ENCODE assay signal across 27 cellular contexts in genomic region chr19:27752530-27753184, GRCh38.
A peak's percentile ranks its signal among the peaks of the same experiment; 100 is the strongest.
DNase-seq lines count a peak whose midpoint lies in the region; ATAC-seq and TF ChIP-seq lines count a peak whose summit lies in the region.
"Had no signal": no experiment of that assay in that cellular context is flagged by ENCODE, and none has a peak within 500 bp of the region (broad histone marks: within the 10 kb centered on the region; RNA-seq: fewer than 3 reads in every experiment).

No MANE protein-coding gene starts in this region.

- no peaks in the 10 kb centered on the region for H3K9me3 ChIP-seq in ovary
- H3K9me3 ChIP-seq: BE2C had no signal

- H3K4me1 ChIP-seq in ovary (ENCODE audit: insufficient read depth), result no peaks in the 10 kb centered on the region
- H3K4me1 ChIP-seq: BE2C, SJSA1 had no signal

- no peak for TF ChIP-seq POLR2A in ovary (IDR thresholded peaks at IDR 0.05)

- intact Hi-C loops in sciatic nerve (cut with DNase I), result no loop called here
- intact Hi-C loops in ovary (cut with DNase I), result no loop called here

- H3K27ac ChIP-seq in ovary, result no peak overlapping the region
- H3K27ac ChIP-seq: 22Rv1, HL-60, SJSA1 had no signal

- H3K27me3 ChIP-seq in ovary, result no peaks in the 10 kb centered on the region
- H3K27me3 ChIP-seq: BE2C, SJSA1 had no signal

- no peak for TF ChIP-seq EP300 in ovary (IDR thresholded peaks at IDR 0.05)

- no peak overlapping the region for H3K4me3 ChIP-seq in ovary
- H3K4me3 ChIP-seq: SJSA1 had no signal

- TF ChIP-seq CTCF in ovary (IDR thresholded peaks at IDR 0.05), result no peak

- WGBS in ovary, 3 donors, result 84 to 94% (median 91%) methylated on average over 6 of the region's 6 CpGs

- peak; percentile 28 for DNase-seq in activated effector memory CD4-positive, alpha-beta T cell treated with anti-CD3 and anti-CD28 coated beads, Interleukin-2, amount 50 U/mL, for 16 hours
- no peak for DNase-seq in activated effector memory CD4-positive, alpha-beta T cell treated with Interleukin-2 at 50 U/mL for 16 hours
- DNase-seq in kidney tubule cell (ENCODE audit: low spot score), result peak; percentile 44
- DNase-seq in sciatic nerve (ENCODE audit: low spot score), result peak; percentile 39
- DNase-seq in activated CD4-positive, alpha-beta T cell treated with anti-CD3 and anti-CD28 coated beads, Interleukin-2, amount 50 U/mL, for 4 hours, result no peak
- DNase-seq in activated T-cell treated with anti-CD3 and anti-CD28 coated beads for 4 hours, result no peak
- no peak for DNase-seq in AG08395 (ENCODE audit: low spot score)
- no peak for DNase-seq in ovary
- DNase-seq: BE2C; CD8-positive, alpha-beta memory T cell; DMS 273 treated with DMSO at 0.1 percent for 48 hours; DMS79; EL; GF-D8; HCEC 1CT; NCI-H1048; NCI-H1417 treated with DMSO at 0.1 percent for 48 hours; NCI-H1694 treated with DMSO at 0.1 percent for 48 hours; NCI-H2081 treated with DMSO at 0.1 percent for 48 hours; NCI-H2171; NCI-H524; NCI-H774; PC-3 had no signal

- no peaks in the 10 kb centered on the region for H3K36me3 ChIP-seq in ovary
- H3K36me3 ChIP-seq: BE2C, SJSA1 had no signal

- no peak for ATAC-seq in sciatic nerve
- ATAC-seq: PC-3, Right ventricle myocardium inferior had no signal

Comparison
In these comparisons a context has a peak if more than half of its experiments do, and no peak if none do; other contexts are left out.
1. DNase-seq: peak in activated effector memory CD4-positive, alpha-beta T cell treated with anti-CD3 and anti-CD28 coated beads, Interleukin-2, amount 50 U/mL, for 16 hours (single experiment), kidney tubule cell (single experiment) and sciatic nerve (single experiment); none in activated effector memory CD4-positive, alpha-beta T cell treated with Interleukin-2 at 50 U/mL for 16 hours (single experiment), activated CD4-positive, alpha-beta T cell treated with anti-CD3 and anti-CD28 coated beads, Interleukin-2, amount 50 U/mL, for 4 hours (0 of 2), activated T-cell treated with anti-CD3 and anti-CD28 coated beads for 4 hours (single experiment), AG08395 (single experiment) and ovary (0 of 5).